ENCODE assay signal across 14 cellular contexts in the genomic region with DNA sequence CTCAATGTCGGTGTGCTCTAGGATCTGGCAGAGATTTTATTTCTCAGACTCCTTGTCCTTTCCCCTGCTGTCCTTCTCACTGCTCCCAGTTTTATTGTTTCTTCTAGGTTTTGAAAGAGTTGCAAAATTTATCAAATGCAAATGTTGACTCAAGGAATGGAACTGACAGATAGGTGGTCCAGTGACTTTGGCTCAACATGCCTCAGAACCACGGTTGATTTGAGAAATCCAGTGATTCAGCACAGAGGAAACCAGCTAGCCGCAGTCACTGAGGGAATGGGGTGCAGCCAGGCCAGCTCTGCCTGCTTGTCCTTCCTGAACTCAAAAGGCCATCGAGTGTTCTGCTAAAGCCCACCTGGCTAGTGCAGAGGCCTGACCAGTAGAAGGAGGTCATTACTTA.
DNase-seq lines count a peak whose midpoint lies in the region; ATAC-seq, FAIRE-seq and TF ChIP-seq lines count a peak whose summit lies in the region.
"Had no signal": no experiment of that assay in that cellular context is flagged by ENCODE, and none has a peak within 500 bp of the region (broad histone marks: within the 10 kb centered on the region; RNA-seq: fewer than 3 reads in every experiment).

No MANE protein-coding gene starts in this region.

- H3K36me3 Mint-ChIP-seq in GM23338 (ENCODE audit: low read depth) (no peaks in the 10 kb centered on the region), astrocyte (ENCODE audit: low read depth, unreplicated experiment) (no peaks in the 10 kb centered on the region), type B pancreatic cell (peaks cover 20% of the 10 kb centered on the region)
- H3K36me3 Mint-ChIP-seq: CD4-positive, CD25-positive, alpha-beta regulatory T cell had no signal

- no peaks in the 10 kb centered on the region for H3F3A ChIP-seq in GM23338 (replicated peaks; ENCODE audit: low read depth)

- FAIRE-seq in astrocyte (lab: Jason Lieb, UNC) = no peak

- no peak for TF ChIP-seq POLR2A in Peyer's patch (IDR thresholded peaks at IDR 0.05)

- H3K9me2 ChIP-seq in GM23338 (ENCODE audit: insufficient read depth) = no peaks in the 10 kb centered on the region

- H3K4me3 ChIP-seq in GM23338 = no peak overlapping the region
- H3K4me3 ChIP-seq in astrocyte (ENCODE audit: insufficient read depth, low read depth, low read length) = no peak overlapping the region
- H3K4me3 ChIP-seq in Peyer's patch = no peak overlapping the region
- H3K4me3 ChIP-seq: BLaER1 had no signal

- H2AFZ ChIP-seq in GM23338 (no peak overlapping the region), astrocyte (ENCODE audit: low read depth, low read length) (no peak overlapping the region)

- H3K27me3 Mint-ChIP-seq in GM23338 (ENCODE audit: insufficient read depth, low read depth, poor library complexity) (peaks cover 4% of the 10 kb centered on the region), astrocyte (ENCODE audit: low read depth, unreplicated experiment) (no peaks in the 10 kb centered on the region), type B pancreatic cell (no peaks in the 10 kb centered on the region)

- no peaks in the 10 kb centered on the region for H3K9me3 Mint-ChIP-seq in GM23338
- peaks cover 2% of the 10 kb centered on the region for H3K9me3 Mint-ChIP-seq in astrocyte (ENCODE audit: unreplicated experiment)
- H3K9me3 Mint-ChIP-seq in type B pancreatic cell = peaks cover 7% of the 10 kb centered on the region

- no peak overlapping the region for H3K27ac ChIP-seq in GM23338 (ENCODE audit: low read depth)
- H3K27ac ChIP-seq in astrocyte (ENCODE audit: low read depth, low read length) = no peak overlapping the region
- no peak overlapping the region for H3K27ac ChIP-seq in Peyer's patch
- H3K27ac ChIP-seq: BLaER1 had no signal

- no peak overlapping the region for H3K9ac ChIP-seq in astrocyte (ENCODE audit: low read length)
- H3K9ac ChIP-seq: BLaER1 had no signal

- H3K27me3 ChIP-seq in GM23338 (ENCODE audit: insufficient read depth) (no peaks in the 10 kb centered on the region), astrocyte (ENCODE audit: insufficient read depth, low read length) (no peaks in the 10 kb centered on the region), Peyer's patch (no peaks in the 10 kb centered on the region)
- H3K27me3 ChIP-seq: BLaER1 had no signal

- H4K20me1 ChIP-seq in GM23338 (replicated peaks; ENCODE audit: insufficient read depth) (no peaks in the 10 kb centered on the region), astrocyte (ENCODE audit: insufficient read depth, low read length) (no peaks in the 10 kb centered on the region)
- H4K20me1 ChIP-seq: BLaER1 had no signal

- H3K36me3 ChIP-seq in GM23338 (ENCODE audit: insufficient read depth) (no peaks in the 10 kb centered on the region), astrocyte (ENCODE audit: insufficient read depth, low read length) (no peaks in the 10 kb centered on the region), Peyer's patch (no peaks in the 10 kb centered on the region)
- H3K36me3 ChIP-seq: BLaER1 had no signal

- H3K4me1 Mint-ChIP-seq in GM23338 (no peaks in the 10 kb centered on the region), astrocyte (ENCODE audit: low read depth, unreplicated experiment) (no peaks in the 10 kb centered on the region), type B pancreatic cell (ENCODE audit: unreplicated experiment) (peaks cover 13% of the 10 kb centered on the region)
- H3K4me1 Mint-ChIP-seq: CD4-positive, CD25-positive, alpha-beta regulatory T cell had no signal

- no peak for ATAC-seq in GM23338

- H3K27ac Mint-ChIP-seq in GM23338 (peak overlapping the region; percentile 7; the same call in 1 of the 2 replicates), astrocyte (ENCODE audit: unreplicated experiment) (no peak overlapping the region), type B pancreatic cell (peak overlapping the region; percentile 45)
- H3K27ac Mint-ChIP-seq: CD4-positive, CD25-positive, alpha-beta regulatory T cell had no signal

- no peak for TF ChIP-seq CTCF in GM23338 (conservative IDR thresholded peaks at IDR 0.05; ENCODE audit: low read depth in 2 of 2)
- TF ChIP-seq CTCF in astrocyte (IDR thresholded peaks at IDR 0.05; ENCODE audit: insufficient read depth, low read depth, low read length) = no peak
- no peak for TF ChIP-seq CTCF in type B pancreatic cell (conservative IDR thresholded peaks at IDR 0.05)
- no peak for TF ChIP-seq CTCF in Peyer's patch (IDR thresholded peaks at IDR 0.05)

- H3K4me3 Mint-ChIP-seq in GM23338 = no peak overlapping the region
- no peak overlapping the region for H3K4me3 Mint-ChIP-seq in astrocyte (ENCODE audit: unreplicated experiment)
- no peak overlapping the region for H3K4me3 Mint-ChIP-seq in type B pancreatic cell
- H3K4me3 Mint-ChIP-seq: CD4-positive, CD25-positive, alpha-beta regulatory T cell had no signal

- H3K4me2 ChIP-seq in GM23338 (no peak overlapping the region), astrocyte (ENCODE audit: low read length) (no peak overlapping the region)
- H3K4me2 ChIP-seq: BLaER1 had no signal

- DNase-seq in GM23338 (ENCODE audit: low spot score) (no peak), astrocyte (ENCODE audit: low read depth) (peak; percentile 5), iris pigment epithelial cell (ENCODE audit: low read depth) (peak; percentile 6), type B pancreatic cell (ENCODE audit: extremely low spot score, unreplicated experiment) (no peak), hepatic stellate cell (ENCODE audit: low spot score) (no peak), Peyer's patch (no peak), ureter (ENCODE audit: low spot score) (no peak)
- DNase-seq: 8988T; AML-193; CD4-positive, CD25-positive, alpha-beta regulatory T cell; DMS53; HCEC 1CT; IMR-90 had no signal

- H3K4me1 ChIP-seq in GM23338 (ENCODE audit: insufficient read depth) (no peaks in the 10 kb centered on the region), astrocyte (ENCODE audit: insufficient read depth, low read length) (peaks cover 5% of the 10 kb centered on the region), Peyer's patch (no peaks in the 10 kb centered on the region)
- H3K4me1 ChIP-seq: BLaER1 had no signal

- H3K9me3 ChIP-seq in astrocyte (ENCODE audit: insufficient read depth, low read depth, low read length) (no peaks in the 10 kb centered on the region), Peyer's patch (no peaks in the 10 kb centered on the region)
- H3K9me3 ChIP-seq: BLaER1 had no signal

- no peaks in the 10 kb centered on the region for H3K79me2 ChIP-seq in GM23338 (replicated peaks; ENCODE audit: insufficient read depth)
- no peaks in the 10 kb centered on the region for H3K79me2 ChIP-seq in astrocyte (ENCODE audit: insufficient read depth, low read length)

TF ChIP-seq in GM23338, 12 proteins besides CTCF, POLR2A, EP300 and RAD21:
- no peak for TF ChIP-seq ZNF114 (CRISPR knock-in tag; IDR thresholded peaks at IDR 0.05)

Comparison
In these comparisons a context has a peak if more than half of its experiments do, and no peak if none do; other contexts are left out.
1. DNase-seq: peak in astrocyte (single experiment) and iris pigment epithelial cell (single experiment); none in GM23338 (single experiment), type B pancreatic cell (single experiment), hepatic stellate cell (single experiment), Peyer's patch (0 of 3) and ureter (single experiment).